Comparison of ENCODE assay signal across 21 cellular contexts in the genomic region with DNA sequence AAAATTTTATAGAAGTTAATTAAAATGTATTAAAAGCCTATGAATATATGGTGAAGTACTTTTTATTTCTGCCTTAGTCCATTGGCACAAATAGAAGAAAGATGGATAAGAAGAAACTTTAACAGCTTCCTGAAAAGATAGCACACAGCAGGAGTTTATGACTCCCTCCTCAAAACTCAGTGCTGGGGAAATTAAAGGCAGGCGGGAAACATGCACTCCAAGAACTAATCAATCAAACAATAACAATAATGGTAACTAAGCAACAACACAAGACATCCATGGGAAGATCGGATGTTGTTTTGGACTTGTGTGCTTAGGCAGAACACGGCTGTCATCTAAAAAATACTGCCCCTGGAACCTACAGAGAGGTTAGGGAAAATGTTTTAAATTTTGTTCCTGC.
"Had no signal": no experiment of that assay in that cellular context is flagged by ENCODE, and none has a peak within 500 bp of the region (broad histone marks: within the 10 kb centered on the region; RNA-seq: fewer than 3 reads in every experiment).

No MANE protein-coding gene starts in this region.

- H3K27me3 Mint-ChIP-seq: activated CD4-positive, alpha-beta T cell treated with anti-CD3 and anti-CD28 coated beads, Interleukin-2, amount 10 ng/mL, durations not matched to agents 7 days and 5 days; activated naive CD8-positive, alpha-beta T cell; stimulated activated memory B cell treated with anti-CD40 and anti-IgM and Interleukin-4, amounts not matched to agents 10 μg/mL and 1 μg/mL and 100 μg/mL, for 72 hours had no signal

- H3K9me3 ChIP-seq: adrenal gland, esophagus muscularis mucosa, lower lobe of right lung, right lobe of liver, transverse colon, uterus had no signal

- H3K4me3 ChIP-seq: adrenal gland, esophagus muscularis mucosa, hepatocyte, lower lobe of right lung, right lobe of liver, transverse colon, uterus had no signal

- H3K79me2 ChIP-seq: hepatocyte had no signal

- H2AFZ ChIP-seq: hepatocyte had no signal

- H3K36me3 Mint-ChIP-seq: activated naive CD8-positive, alpha-beta T cell; immature natural killer cell; stimulated activated memory B cell treated with anti-CD40 and anti-IgM and Interleukin-4, amounts not matched to agents 10 μg/mL and 1 μg/mL and 100 μg/mL, for 72 hours had no signal

- H3K36me3 ChIP-seq: adrenal gland, esophagus muscularis mucosa, lower lobe of right lung, right lobe of liver, transverse colon, uterus had no signal

- H3K27ac ChIP-seq: adrenal gland, esophagus muscularis mucosa, hepatocyte, lower lobe of right lung, right lobe of liver, transverse colon, uterus had no signal

- H3K4me1 ChIP-seq: adrenal gland, esophagus muscularis mucosa, lower lobe of right lung, right lobe of liver, transverse colon, uterus had no signal

- H3K27ac Mint-ChIP-seq: activated CD4-positive, alpha-beta T cell treated with anti-CD3 and anti-CD28 coated beads, Interleukin-2, amount 10 ng/mL, durations not matched to agents 7 days and 5 days; activated CD8-positive, alpha-beta T cell treated with anti-CD3 and anti-CD28 coated beads, Interleukin-2, amount 10 ng/mL, durations not matched to agents 7 days and 5 days; activated naive CD8-positive, alpha-beta T cell; immature natural killer cell; stimulated activated memory B cell treated with anti-CD40 and anti-IgM and Interleukin-4, amounts not matched to agents 10 μg/mL and 1 μg/mL and 100 μg/mL, for 72 hours had no signal

- H3K9me3 Mint-ChIP-seq: activated CD4-positive, alpha-beta T cell treated with anti-CD3 and anti-CD28 coated beads, Interleukin-2, amount 10 ng/mL, durations not matched to agents 7 days and 5 days; nephron; stimulated activated memory B cell treated with anti-CD40 and anti-IgM and Interleukin-4, amounts not matched to agents 10 μg/mL and 1 μg/mL and 100 μg/mL, for 72 hours had no signal

- H3K4me1 Mint-ChIP-seq: activated CD4-positive, alpha-beta T cell treated with anti-CD3 and anti-CD28 coated beads, Interleukin-2, amount 10 ng/mL, durations not matched to agents 7 days and 5 days; immature natural killer cell; stimulated activated memory B cell treated with anti-CD40 and anti-IgM and Interleukin-4, amounts not matched to agents 10 μg/mL and 1 μg/mL and 100 μg/mL, for 72 hours had no signal

- H3K4me3 Mint-ChIP-seq: activated CD4-positive, alpha-beta T cell treated with anti-CD3 and anti-CD28 coated beads, Interleukin-2, amount 10 ng/mL, durations not matched to agents 7 days and 5 days; activated CD8-positive, alpha-beta T cell treated with anti-CD3 and anti-CD28 coated beads, Interleukin-2, amount 10 ng/mL, durations not matched to agents 7 days and 5 days; activated naive CD8-positive, alpha-beta T cell; immature natural killer cell; nephron; stimulated activated memory B cell treated with anti-CD40 and anti-IgM and Interleukin-4, amounts not matched to agents 10 μg/mL and 1 μg/mL and 100 μg/mL, for 72 hours had no signal

- DNase-seq: activated CD4-positive, alpha-beta T cell treated with anti-CD3 and anti-CD28 coated beads, Interleukin-2, amount 10 ng/mL, durations not matched to agents 7 days and 5 days; activated CD8-positive, alpha-beta T cell treated with anti-CD3 and anti-CD28 coated beads, Interleukin-2, amount 10 ng/mL, durations not matched to agents 7 days and 5 days; activated naive CD4-positive, alpha-beta T cell; adrenal gland; dermis blood vessel endothelial cell; effector memory CD4-positive, alpha-beta T cell; glutamatergic neuron; immature natural killer cell; lower lobe of right lung; occipital lobe; right lobe of liver; small intestine; stimulated activated CD4-positive, alpha-beta T cell treated with anti-CD3 and anti-CD28 coated beads, Interleukin-15, amount 100 ng/mL, for 24 hours; transverse colon; uterus had no signal

- ATAC-seq: activated CD8-positive, alpha-beta T cell treated with anti-CD3 and anti-CD28 coated beads, Interleukin-2, amount 10 ng/mL, durations not matched to agents 7 days and 5 days; left lobe of liver; lower lobe of right lung; right lobe of liver; stimulated activated memory B cell treated with anti-CD40 and anti-IgM and Interleukin-4, amounts not matched to agents 10 μg/mL and 1 μg/mL and 100 μg/mL, for 72 hours had no signal

- H3K4me2 ChIP-seq: hepatocyte had no signal

- FAIRE-seq: small intestine had no signal

- H3K27me3 ChIP-seq: adrenal gland, esophagus muscularis mucosa, hepatocyte, right lobe of liver, transverse colon, uterus had no signal
